8 cellular contexts compared by ENCODE assay signal in the genomic region with DNA sequence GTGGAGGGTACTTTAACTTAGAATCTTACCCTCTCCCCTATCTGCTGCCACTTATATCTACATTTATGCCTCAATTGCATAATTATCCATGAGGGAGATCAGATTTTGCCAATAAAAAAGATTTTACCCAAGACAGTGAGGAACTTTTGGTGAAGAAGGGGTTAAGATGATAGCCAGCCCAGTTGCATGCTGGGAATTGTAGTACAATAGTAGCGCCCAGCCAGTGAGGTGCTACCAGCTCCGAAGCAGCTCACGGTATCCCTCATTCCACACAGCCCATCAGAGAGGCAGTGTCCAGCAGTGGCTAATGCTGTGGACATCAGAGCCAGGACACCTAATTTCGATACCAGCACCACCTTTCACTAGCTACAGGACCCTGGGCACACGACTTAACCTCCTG. TPM values are rescaled to one million over a fixed set of nuclear protein-coding genes. Genes with fewer than 3 reads are reported as not detected.
A peak's percentile ranks its signal among the peaks of the same experiment; 100 is the strongest.
DNase-seq lines count a peak whose midpoint lies in the region; ATAC-seq and TF ChIP-seq lines count a peak whose summit lies in the region.

No MANE protein-coding gene starts in this region.

- in situ Hi-C loops in transverse colon (cut with MboI; ENCODE audit: low pct_ligation_motif_present in 1 of 4, low pct_unique_long_range_greater_than_20kb in 1 of 4, low sequenced_read_pairs in 3 of 4), result no loop called here

- H3K4me1 Mint-ChIP-seq in activated naive CD8-positive, alpha-beta T cell (ENCODE audit: low read depth), result peaks cover 10% of the 10 kb centered on the region
- peaks cover 17% of the 10 kb centered on the region for H3K4me1 Mint-ChIP-seq in activated naive CD8-positive, alpha-beta T cell treated with anti-CD3 and anti-CD28 coated beads, Interleukin-2, amount 50 U/mL, for 24 hours

- ATAC-seq in activated naive CD8-positive, alpha-beta T cell treated with anti-CD3 and anti-CD28 coated beads, Interleukin-2, amount 50 U/mL, for 24 hours, result no peak
- ATAC-seq in HG02970 (IDR thresholded peaks at IDR 0.05; ENCODE audit: low FRiP score, unreplicated experiment) (no peak), GM18868 (IDR thresholded peaks at IDR 0.05; ENCODE audit: unreplicated experiment) (no peak)

- peak overlapping the region; percentile 48 for H3K4me3 Mint-ChIP-seq in activated naive CD8-positive, alpha-beta T cell
- H3K4me3 Mint-ChIP-seq in activated naive CD8-positive, alpha-beta T cell treated with anti-CD3 and anti-CD28 coated beads, Interleukin-2, amount 50 U/mL, for 24 hours, result no peak overlapping the region

- DNase-seq in activated naive CD8-positive, alpha-beta T cell treated with anti-CD3 and anti-CD28 coated beads, Interleukin-2, amount 50 U/mL, for 24 hours, result no peak
- peak; percentile 27 for DNase-seq in WERI-Rb-1
- peak; percentile 25 for DNase-seq in iPS DF 19.7 (ENCODE audit: low read depth, low spot score)
- DNase-seq in transverse colon, result peak; percentile 17
- DNase-seq in stimulated activated CD8-positive, alpha-beta memory T cell treated with anti-CD3 and anti-CD28 coated beads, Interleukin-4, amount 100 ng/mL, for 48 hours, result no peak

- peaks cover 8% of the 10 kb centered on the region for H3K27me3 Mint-ChIP-seq in activated naive CD8-positive, alpha-beta T cell
- H3K27me3 Mint-ChIP-seq in activated naive CD8-positive, alpha-beta T cell treated with anti-CD3 and anti-CD28 coated beads, Interleukin-2, amount 50 U/mL, for 24 hours, result peaks cover 14% of the 10 kb centered on the region

- no peak overlapping the region for H3K4me3 ChIP-seq in WERI-Rb-1 (ENCODE audit: low read depth, low read length)
- peak overlapping the region in 2 of 4 donors; percentile 8 to 28 for H3K4me3 ChIP-seq in transverse colon

- no peaks in the 10 kb centered on the region for H3K9me3 Mint-ChIP-seq in activated naive CD8-positive, alpha-beta T cell (ENCODE audit: low read depth)
- H3K9me3 Mint-ChIP-seq in activated naive CD8-positive, alpha-beta T cell treated with anti-CD3 and anti-CD28 coated beads, Interleukin-2, amount 50 U/mL, for 24 hours, result no peaks in the 10 kb centered on the region

- TF ChIP-seq CTCF in WERI-Rb-1 (IDR thresholded peaks at IDR 0.05; ENCODE audit: low read depth, low read length) (no peak), transverse colon (IDR thresholded peaks at IDR 0.05) (no peak)

- H3K27ac ChIP-seq in WERI-Rb-1, result no peak overlapping the region
- peak overlapping the region in 1 of 4 donors; percentile 54 for H3K27ac ChIP-seq in transverse colon

- H3K27me3 ChIP-seq in WERI-Rb-1 (ENCODE audit: insufficient read depth, low read depth, severe bottlenecking) (no peaks in the 10 kb centered on the region), transverse colon (no peaks in the 10 kb centered on the region)

- TF ChIP-seq POLR2A in transverse colon (IDR thresholded peaks at IDR 0.05), result no peak

- TF ChIP-seq EP300 in transverse colon (IDR thresholded peaks at IDR 0.05; ENCODE audit: low read depth), result no peak

- H3K27ac Mint-ChIP-seq in activated naive CD8-positive, alpha-beta T cell, result no peak overlapping the region
- no peak overlapping the region for H3K27ac Mint-ChIP-seq in activated naive CD8-positive, alpha-beta T cell treated with anti-CD3 and anti-CD28 coated beads, Interleukin-2, amount 50 U/mL, for 24 hours

- peaks cover 0 to 22% (median 13%) of the 10 kb centered on the region in 4 donors for H3K4me1 ChIP-seq in transverse colon

- 5% methylated on average over 5 of the region's 5 CpGs; no CpG with 5 or more reads in 1 of the 2 donors for WGBS in transverse colon (ENCODE audit: low coverage in 1 of 2), 2 donors

- H3K36me3 ChIP-seq in WERI-Rb-1, result no peaks in the 10 kb centered on the region
- H3K36me3 ChIP-seq in transverse colon, result no peaks in the 10 kb centered on the region

- intact Hi-C loops in transverse colon (cut with DNase I; ENCODE audit: low total_unique reads), result no loop called here

- no peaks in the 10 kb centered on the region for H3K36me3 Mint-ChIP-seq in activated naive CD8-positive, alpha-beta T cell
- no peaks in the 10 kb centered on the region for H3K36me3 Mint-ChIP-seq in activated naive CD8-positive, alpha-beta T cell treated with anti-CD3 and anti-CD28 coated beads, Interleukin-2, amount 50 U/mL, for 24 hours (ENCODE audit: low read depth)

- H3K9me3 ChIP-seq in WERI-Rb-1 (ENCODE audit: severe bottlenecking), result no peaks in the 10 kb centered on the region
- H3K9me3 ChIP-seq in transverse colon, result no peaks in the 10 kb centered on the region

RNA-seq across cellular contexts. Expression of gene LGI1, which starts 5.9 kb away (rescaled TPM):
- 1 to 10 TPM in 2 of 4 donors, not detected in 2; 1.1 to 2.4 TPM for total RNA-seq in transverse colon

RNA-seq across cellular contexts. Expression of gene FRA10AC1, which starts 49.4 kb away (rescaled TPM):
- 10 to 100 TPM in 3 of 4 donors, 1 to 10 TPM in 1; 1.9 to 37.4 (median 13.9) TPM for total RNA-seq in transverse colon

Comparison
In these comparisons a context has a peak if more than half of its experiments do, and no peak if none do; other contexts are left out.
1. DNase-seq: peak in WERI-Rb-1 (single experiment), iPS DF 19.7 (single experiment) and transverse colon (single experiment); none in activated naive CD8-positive, alpha-beta T cell treated with anti-CD3 and anti-CD28 coated beads, Interleukin-2, amount 50 U/mL, for 24 hours (single experiment) and stimulated activated CD8-positive, alpha-beta memory T cell treated with anti-CD3 and anti-CD28 coated beads, Interleukin-4, amount 100 ng/mL, for 48 hours (single experiment).